ENCODE assay signal across 10 cellular contexts in the genomic region with DNA sequence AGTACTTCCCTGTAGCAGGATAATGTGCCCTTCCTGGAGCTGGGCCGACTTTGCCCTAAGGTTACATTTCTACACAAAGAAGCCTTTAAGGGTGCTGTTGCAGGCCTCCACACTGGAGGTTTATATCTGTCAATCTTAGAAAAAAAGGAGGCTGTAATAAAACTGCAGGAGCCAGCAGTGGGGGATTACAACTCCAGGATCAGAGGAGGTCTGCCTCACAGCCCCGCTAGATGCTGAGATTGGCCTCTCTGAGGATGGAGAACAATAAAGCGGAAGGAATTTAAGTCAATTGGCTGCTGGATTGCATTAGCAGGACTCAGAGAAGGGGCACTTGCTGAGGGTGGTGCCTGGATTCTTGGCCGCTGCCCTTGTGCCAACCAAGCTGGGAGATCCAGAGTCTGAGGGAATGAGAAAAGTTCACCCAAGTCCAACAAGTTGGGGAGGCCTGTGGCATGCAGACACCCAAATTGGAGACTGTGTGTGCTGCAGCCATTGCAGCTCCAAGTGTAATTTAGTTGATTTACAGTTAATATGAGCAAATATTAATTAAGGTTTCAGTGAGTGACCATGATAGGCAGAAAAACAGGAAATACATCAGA.
A peak's percentile ranks its signal among the peaks of the same experiment; 100 is the strongest.
DNase-seq lines count a peak whose midpoint lies in the region; ATAC-seq and TF ChIP-seq lines count a peak whose summit lies in the region.
"Had no signal": no experiment of that assay in that cellular context is flagged by ENCODE, and none has a peak within 500 bp of the region (broad histone marks: within the 10 kb centered on the region; RNA-seq: fewer than 3 reads in every experiment).

No MANE protein-coding gene starts in this region.

- CTCF ChIA-PET in WTC11 (lab: Charles Lee): interaction anchor here (0.6 to 5.9 kb wide), 3 partner anchors 12 to 97 kb away, joined by 3 to 104 read pairs (median 32); partner anchors contain the start of gene SSBP2

- H3K23ac ChIP-seq in mesenchymal stem cell (ENCODE audit: low read length in 2 of 2): peak overlapping the region in 1 of 2 experiments; percentile 70

- H2BK12ac ChIP-seq in mesenchymal stem cell (ENCODE audit: low read length in 2 of 2): peak overlapping the region; percentile 59 to 83

- 94% methylated on average over 4 of the region's 4 CpGs for WGBS in mesenchymal stem cell

- H3K9me3 Mint-ChIP-seq in T-helper 2 cell treated with Interferon-gamma antibody and Interleukin-4, amounts not matched to agents 5 μg/mL and 100 μg/mL, for 36 hours: no peaks in the 10 kb centered on the region
- H3K9me3 Mint-ChIP-seq in WTC11: no peaks in the 10 kb centered on the region

- no peaks in the 10 kb centered on the region for H3K27me3 Mint-ChIP-seq in T-helper 2 cell treated with Interferon-gamma antibody and Interleukin-4, amounts not matched to agents 5 μg/mL and 100 μg/mL, for 36 hours (ENCODE audit: low read depth)
- H3K27me3 Mint-ChIP-seq in WTC11 (ENCODE audit: low read depth): no peaks in the 10 kb centered on the region

- no peak overlapping the region for H3K14ac ChIP-seq in mesenchymal stem cell (ENCODE audit: low read length in 2 of 2)

- H3K4me3 ChIP-seq in mesenchymal stem cell (ENCODE audit: insufficient read depth in 1 of 2, low read depth in 1 of 2, low read length in 2 of 2) (no peak overlapping the region), brain microvascular endothelial cell (ENCODE audit: low read depth, low read length) (no peak overlapping the region)

- H2BK5ac ChIP-seq in mesenchymal stem cell (ENCODE audit: low read depth, low read length, poor library complexity, severe bottlenecking): no peak overlapping the region

- H3K79me1 ChIP-seq in mesenchymal stem cell (replicated peaks; ENCODE audit: low read length, poor library complexity, severe bottlenecking): no peaks in the 10 kb centered on the region

- no peak for ATAC-seq in WTC11
- ATAC-seq in GM18498 (IDR thresholded peaks at IDR 0.05; ENCODE audit: unreplicated experiment): no peak
- ATAC-seq in GM21528 (IDR thresholded peaks at IDR 0.05; ENCODE audit: low FRiP score, unreplicated experiment): no peak

- H3K27ac ChIP-seq in mesenchymal stem cell (ENCODE audit: low read length, poor library complexity, severe bottlenecking): no peak overlapping the region
- H3K27ac ChIP-seq in substantia nigra (ENCODE audit: low read depth, low read length, poor library complexity, severe bottlenecking): peak overlapping the region; percentile 94
- H3K27ac ChIP-seq in brain microvascular endothelial cell: no peak overlapping the region

- H2AK5ac ChIP-seq in mesenchymal stem cell (ENCODE audit: low read length, severe bottlenecking): peak overlapping the region; percentile 49

- H3K9me3 ChIP-seq in mesenchymal stem cell (ENCODE audit: control insufficient read depth, low read length): no peaks in the 10 kb centered on the region

- no peak overlapping the region for H3K4me2 ChIP-seq in mesenchymal stem cell (ENCODE audit: low read length, poor library complexity, severe bottlenecking)

- peak overlapping the region; percentile 59 for H3K18ac ChIP-seq in mesenchymal stem cell (ENCODE audit: low read depth in 1 of 2, low read length in 2 of 2)

- DNase-seq in T-helper 2 cell treated with Interferon-gamma antibody and Interleukin-4, amounts not matched to agents 5 μg/mL and 100 μg/mL, for 36 hours (ENCODE audit: low spot score): no peak
- no peak for DNase-seq in T-helper 2 cell
- DNase-seq in WTC11 (ENCODE audit: low spot score): no peak
- DNase-seq in mesenchymal stem cell: no peak
- peak in 8 of 49 donors; percentile 9 to 40 (median 18) for DNase-seq in substantia nigra (lab: John Stamatoyannopoulos, UW)
- no peak for DNase-seq in brain microvascular endothelial cell
- DNase-seq: activated effector memory CD4-positive, alpha-beta T cell treated with Interleukin-2 at 50 U/mL for 16 hours; NCI-H2171 had no signal

- H2BK120ac ChIP-seq in mesenchymal stem cell (ENCODE audit: low read depth, low read length): no peak overlapping the region

- TF ChIP-seq CTCF in WTC11 (IDR thresholded peaks at IDR 0.05) (no peak), brain microvascular endothelial cell (IDR thresholded peaks at IDR 0.05; ENCODE audit: low read depth, low read length, missing control alignments) (no peak)

- no peak overlapping the region for H3K9ac ChIP-seq in mesenchymal stem cell (ENCODE audit: low read length)

- H3K27me3 ChIP-seq in mesenchymal stem cell (ENCODE audit: control insufficient read depth in 1 of 2, insufficient read depth in 1 of 2, low read length in 2 of 2) (no peaks in the 10 kb centered on the region), brain microvascular endothelial cell (replicated peaks) (no peaks in the 10 kb centered on the region)

- H2AFZ ChIP-seq in mesenchymal stem cell (ENCODE audit: low read depth, low read length): no peak overlapping the region

- POLR2A ChIA-PET in WTC11 (lab: Charles Lee): interaction anchor here (1.1 to 3.4 kb wide), 2 partner anchors 12 to 99 kb away, joined by 5 to 110 read pairs; partner anchors contain the start of gene SSBP2

- peak overlapping the region in 1 of 2 experiments; percentile 62 for H3K4ac ChIP-seq in mesenchymal stem cell (ENCODE audit: low read depth in 1 of 2, low read length in 2 of 2)

- peak overlapping the region; percentile 52 for H3K4me3 Mint-ChIP-seq in T-helper 2 cell treated with Interferon-gamma antibody and Interleukin-4, amounts not matched to agents 5 μg/mL and 100 μg/mL, for 36 hours
- H3K4me3 Mint-ChIP-seq in WTC11: no peak overlapping the region; the same call in 1 of the 2 replicates

- peaks cover 33% of the 10 kb centered on the region for H3K4me1 Mint-ChIP-seq in T-helper 2 cell treated with Interferon-gamma antibody and Interleukin-4, amounts not matched to agents 5 μg/mL and 100 μg/mL, for 36 hours (ENCODE audit: low read depth)
- H3K4me1 Mint-ChIP-seq in WTC11: peaks cover 68% of the 10 kb centered on the region

- no peak overlapping the region for H4K91ac ChIP-seq in mesenchymal stem cell (ENCODE audit: low read length)

- H3K36me3 ChIP-seq in mesenchymal stem cell (ENCODE audit: control insufficient read depth in 1 of 2, insufficient read depth in 2 of 2, low read depth in 1 of 2, low read length in 2 of 2): no peaks in the 10 kb centered on the region
- no peaks in the 10 kb centered on the region for H3K36me3 ChIP-seq in brain microvascular endothelial cell (replicated peaks)

- peaks cover 17% of the 10 kb centered on the region for H3K4me1 ChIP-seq in mesenchymal stem cell (ENCODE audit: control insufficient read depth, insufficient read depth, low read depth, low read length)

- H2BK15ac ChIP-seq in mesenchymal stem cell (ENCODE audit: low read depth, poor library complexity, severe bottlenecking): peak overlapping the region; percentile 73

- in situ Hi-C loops in brain microvascular endothelial cell (cut with HindIII; ENCODE audit: low pct_ligation_motif_present, low sequenced_read_pairs): no loop called here

- H4K8ac ChIP-seq in mesenchymal stem cell (ENCODE audit: low read length): no peak overlapping the region

- H3K36me3 Mint-ChIP-seq in T-helper 2 cell treated with Interferon-gamma antibody and Interleukin-4, amounts not matched to agents 5 μg/mL and 100 μg/mL, for 36 hours (ENCODE audit: low read depth): peaks cover 3% of the 10 kb centered on the region
- H3K36me3 Mint-ChIP-seq in WTC11: no peaks in the 10 kb centered on the region

- H3K27ac Mint-ChIP-seq in T-helper 2 cell treated with Interferon-gamma antibody and Interleukin-4, amounts not matched to agents 5 μg/mL and 100 μg/mL, for 36 hours: no peak overlapping the region
- peak overlapping the region; percentile 100 for H3K27ac Mint-ChIP-seq in WTC11

TF ChIP-seq in WTC11, 78 proteins besides CTCF, POLR2A, EP300 and RAD21 (continues in another document):
- TF ChIP-seq HMGXB4 (CRISPR knock-in tag; IDR thresholded peaks at IDR 0.05): no peak
- no peak for TF ChIP-seq IRF2 (CRISPR knock-in tag; IDR thresholded peaks at IDR 0.05; ENCODE audit: borderline replicate concordance, low read depth)
- no peak for TF ChIP-seq ZBTB43 (CRISPR knock-in tag; IDR thresholded peaks at IDR 0.05)
- no peak for TF ChIP-seq MXD4 (CRISPR knock-in tag; IDR thresholded peaks at IDR 0.05; ENCODE audit: borderline replicate concordance)
- TF ChIP-seq NR2C2 (CRISPR knock-in tag; IDR thresholded peaks at IDR 0.05): no peak
